Comparison of ENCODE assay signal across 8 cellular contexts in the genomic region with DNA sequence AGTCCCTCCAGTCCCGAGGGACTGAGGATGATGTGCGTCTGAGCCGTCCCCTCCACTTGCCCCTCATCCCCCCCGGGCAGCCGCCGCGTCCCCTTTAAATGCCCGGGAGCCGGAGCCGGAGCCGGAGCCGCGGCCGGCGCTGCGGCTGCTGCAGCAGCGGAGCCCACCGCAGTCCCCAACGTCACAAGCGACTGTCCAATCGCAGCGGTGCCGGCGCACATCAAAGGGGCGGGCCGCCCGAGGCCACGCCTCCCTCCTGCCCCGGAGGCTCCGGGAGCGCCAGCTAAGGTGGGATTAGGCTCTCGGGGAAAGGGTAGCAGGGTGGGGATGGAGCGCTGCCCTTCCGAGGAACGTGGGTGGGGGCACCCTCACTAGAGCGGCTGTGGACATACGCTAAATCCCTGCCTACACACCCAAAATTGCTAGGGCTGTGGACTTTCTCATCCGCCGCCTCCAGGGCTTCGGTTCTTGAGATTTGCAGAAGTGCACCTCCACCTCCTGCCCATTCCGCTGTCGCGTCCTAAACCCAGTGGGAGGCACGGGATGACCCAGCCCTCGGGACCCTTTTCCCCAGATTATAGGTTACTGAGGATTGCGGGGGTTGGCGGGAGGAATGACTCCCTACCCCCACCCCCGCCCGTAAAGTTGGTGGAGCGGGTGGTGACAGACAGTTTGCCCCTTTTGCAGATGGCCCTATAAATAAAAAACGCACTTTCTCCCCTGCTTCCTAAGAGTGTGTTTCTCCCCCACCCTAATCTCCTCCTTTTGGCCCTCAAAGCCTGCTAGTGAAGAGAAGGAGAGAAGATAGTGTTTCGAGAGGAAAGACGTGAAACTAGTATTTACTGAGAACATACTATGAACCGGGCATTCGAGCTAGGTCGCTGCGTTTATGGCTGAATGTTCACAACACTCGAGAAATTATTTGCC. TPM values are rescaled to one million over a fixed set of nuclear protein-coding genes. Genes with fewer than 3 reads are reported as not detected.
DNase-seq lines count a peak whose midpoint lies in the region; ATAC-seq and TF ChIP-seq lines count a peak whose summit lies in the region.

A gene with protein sequence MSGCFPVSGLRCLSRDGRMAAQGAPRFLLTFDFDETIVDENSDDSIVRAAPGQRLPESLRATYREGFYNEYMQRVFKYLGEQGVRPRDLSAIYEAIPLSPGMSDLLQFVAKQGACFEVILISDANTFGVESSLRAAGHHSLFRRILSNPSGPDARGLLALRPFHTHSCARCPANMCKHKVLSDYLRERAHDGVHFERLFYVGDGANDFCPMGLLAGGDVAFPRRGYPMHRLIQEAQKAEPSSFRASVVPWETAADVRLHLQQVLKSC (minus strand): TSS at position 152 of the 927 bp plus-strand sequence. CDS start 4,096 bp downstream, outside the sequence.

- H3K36me3 Mint-ChIP-seq in activated CD8-positive, alpha-beta T cell treated with anti-CD3 and anti-CD28 coated beads, Interleukin-2, amount 10 ng/mL, durations not matched to agents 7 days and 5 days (ENCODE audit: low read depth): peaks cover 14% of the 10 kb centered on the region

- H3K4ac ChIP-seq in mesendoderm (ENCODE audit: low read depth, low read length): no peak within 1 kb of the TSS

- H3K27ac Mint-ChIP-seq in activated CD8-positive, alpha-beta T cell treated with anti-CD3 and anti-CD28 coated beads, Interleukin-2, amount 10 ng/mL, durations not matched to agents 7 days and 5 days: peak within 1 kb of the TSS; percentile 75

- H2AK5ac ChIP-seq in mesendoderm (ENCODE audit: low read length): no peak within 1 kb of the TSS

- peak within 1 kb of the TSS; percentile 79 for H3K4me3 Mint-ChIP-seq in activated CD8-positive, alpha-beta T cell treated with anti-CD3 and anti-CD28 coated beads, Interleukin-2, amount 10 ng/mL, durations not matched to agents 7 days and 5 days

- CTCF ChIA-PET in activated CD8-positive, alpha-beta T cell treated with anti-CD3 and anti-CD28 coated beads, Interleukin-2, amount 10 ng/mL, durations not matched to agents 7 days and 5 days (lab: Charles Lee): interaction anchor here (1.0 to 7.2 kb wide), 6 partner anchors 26 to 198 kb away, joined by 3 to 92 read pairs (median 4); no protein-coding TSS in a partner anchor

- no peak within 1 kb of the TSS for H3K23ac ChIP-seq in mesendoderm (ENCODE audit: low read length)

- no peak within 1 kb of the TSS for H2BK120ac ChIP-seq in mesendoderm (ENCODE audit: low read depth, low read length)

- POLR2A ChIA-PET in activated CD8-positive, alpha-beta T cell treated with anti-CD3 and anti-CD28 coated beads, Interleukin-2, amount 10 ng/mL, durations not matched to agents 7 days and 5 days (lab: Charles Lee): interaction anchor here (1.0 to 1.2 kb wide), 2 partner anchors 12 to 50 kb away, joined by 3 to 4 read pairs; no protein-coding TSS in a partner anchor

- peak within 1 kb of the TSS; percentile 90 for H3K56ac ChIP-seq in mesendoderm (ENCODE audit: low read length)

- peaks cover 19% of the 10 kb centered on the region for H3K27me3 Mint-ChIP-seq in activated CD8-positive, alpha-beta T cell treated with anti-CD3 and anti-CD28 coated beads, Interleukin-2, amount 10 ng/mL, durations not matched to agents 7 days and 5 days (ENCODE audit: low read depth)

- TF ChIP-seq POLR2A in GM19099 (IDR thresholded peaks at IDR 0.05; ENCODE audit: extremely low read depth, insufficient read length, low read depth): peak; percentile 18

- H3K18ac ChIP-seq in mesendoderm (ENCODE audit: low read length): no peak within 1 kb of the TSS

- H4K8ac ChIP-seq in mesendoderm (ENCODE audit: low read depth, low read length): no peak within 1 kb of the TSS

- no peaks in the 10 kb centered on the region for H3K9me3 ChIP-seq in effector memory CD4-positive, alpha-beta T cell (ENCODE audit: control insufficient read depth, low read length)

- H3K4me3 ChIP-seq in effector memory CD4-positive, alpha-beta T cell (ENCODE audit: insufficient read depth, low read depth, low read length, poor library complexity, severe bottlenecking): peak within 1 kb of the TSS; percentile 60
- peak within 1 kb of the TSS; percentile 89 for H3K4me3 ChIP-seq in mesendoderm (ENCODE audit: low read length)

- peak within 1 kb of the TSS; percentile 96 for H3K4me2 ChIP-seq in mesendoderm (ENCODE audit: low read length)

- no peaks in the 10 kb centered on the region for H3K9me3 Mint-ChIP-seq in activated CD8-positive, alpha-beta T cell treated with anti-CD3 and anti-CD28 coated beads, Interleukin-2, amount 10 ng/mL, durations not matched to agents 7 days and 5 days (ENCODE audit: insufficient read depth)

- ATAC-seq in HG03439 (IDR thresholded peaks at IDR 0.05; ENCODE audit: unreplicated experiment): peak; percentile 84
- ATAC-seq in activated CD8-positive, alpha-beta T cell treated with anti-CD3 and anti-CD28 coated beads, Interleukin-2, amount 10 ng/mL, durations not matched to agents 7 days and 5 days: peak; percentile 88

- H3K79me2 ChIP-seq in mesendoderm (ENCODE audit: control insufficient read depth, insufficient read depth, low read length): no peaks in the 10 kb centered on the region

- H3K27me3 ChIP-seq in effector memory CD4-positive, alpha-beta T cell (replicated peaks; ENCODE audit: control insufficient read depth, insufficient read depth, low read length, poor library complexity, severe bottlenecking): peaks cover 11% of the 10 kb centered on the region
- H3K27me3 ChIP-seq in mesendoderm (ENCODE audit: insufficient read depth, low read length, poor library complexity): no peaks in the 10 kb centered on the region

- peaks cover 13% of the 10 kb centered on the region for H3K4me1 ChIP-seq in effector memory CD4-positive, alpha-beta T cell (ENCODE audit: control insufficient read depth, insufficient read depth, low read length, poor library complexity, severe bottlenecking)
- peaks cover 1% of the 10 kb centered on the region for H3K4me1 ChIP-seq in mesendoderm (ENCODE audit: control insufficient read depth, low read depth, low read length)

- H4K5ac ChIP-seq in mesendoderm (ENCODE audit: low read length): no peak within 1 kb of the TSS

- no peak within 1 kb of the TSS for H3K27ac ChIP-seq in effector memory CD4-positive, alpha-beta T cell (ENCODE audit: insufficient read depth, low read length, poor library complexity, severe bottlenecking)
- H3K27ac ChIP-seq in mesendoderm (ENCODE audit: low read depth, low read length): no peak within 1 kb of the TSS

- no peaks in the 10 kb centered on the region for H3K36me3 ChIP-seq in effector memory CD4-positive, alpha-beta T cell (ENCODE audit: control insufficient read depth, insufficient read depth, low read length)
- H3K36me3 ChIP-seq in mesendoderm (ENCODE audit: control insufficient read depth, insufficient read depth, low read length): no peaks in the 10 kb centered on the region

- peak within 1 kb of the TSS; percentile 72 for H3K9ac ChIP-seq in mesendoderm (ENCODE audit: low read length)

- no peaks in the 10 kb centered on the region for H3K79me1 ChIP-seq in mesendoderm (ENCODE audit: low read length)

- H2BK15ac ChIP-seq in mesendoderm (replicated peaks; ENCODE audit: low read depth): no peak within 1 kb of the TSS

- DNase-seq in AG20443 (ENCODE audit: low spot score) (peak; percentile 98), NCI-H748 treated with DMSO at 0.1 percent for 48 hours (lab: John Stamatoyannopoulos, UW) (peak; percentile 74), mesendoderm (peak; percentile 93)
- DNase-seq in activated CD8-positive, alpha-beta T cell treated with anti-CD3 and anti-CD28 coated beads, Interleukin-2, amount 10 ng/mL, durations not matched to agents 7 days and 5 days: peak; percentile 91
- peak; percentile 73 to 79 (median 77) for DNase-seq in effector memory CD4-positive, alpha-beta T cell
- peak; percentile 69 for DNase-seq in stimulated activated CD8-positive, alpha-beta memory T cell treated with anti-CD3 and anti-CD28 coated beads, Interleukin-12 subunit alpha, Interleukin-12 subunit beta, amount 100 ng/mL, for 24 hours (ENCODE audit: extremely low read depth)

- H3K4me1 Mint-ChIP-seq in activated CD8-positive, alpha-beta T cell treated with anti-CD3 and anti-CD28 coated beads, Interleukin-2, amount 10 ng/mL, durations not matched to agents 7 days and 5 days (ENCODE audit: low read depth): peaks cover 40% of the 10 kb centered on the region

- WGBS in mesendoderm (ENCODE audit: extremely low coverage, insufficient coverage, low lambda C conversion rate): no CpG with 5 or more reads among the region's 58 CpGs

- no peak within 1 kb of the TSS for H2BK5ac ChIP-seq in mesendoderm (ENCODE audit: low read length)

RNA-seq across cellular contexts. Expression of the gene that starts here (rescaled TPM):
- not detected for total RNA-seq in activated CD8-positive, alpha-beta T cell treated with anti-CD3 and anti-CD28 coated beads, Interleukin-2, amount 10 ng/mL, durations not matched to agents 7 days and 5 days
- 5.7 TPM for polyA plus RNA-seq in mesendoderm (2013, experiment 1 of 2)
- 5.0 TPM for polyA plus RNA-seq in mesendoderm (2013, experiment 2 of 2)

Comparison
In these comparisons a context has a peak if more than half of its experiments do, and no peak if none do; other contexts are left out.
1. Peak in DNase-seq and ATAC-seq in activated CD8-positive, alpha-beta T cell treated with anti-CD3 and anti-CD28 coated beads, Interleukin-2, amount 10 ng/mL, durations not matched to agents 7 days and 5 days; RNA of the gene not detected or under 1 TPM.